ENCODE assay signal across 1 cellular context in genomic region chr21:42552407-42553336, GRCh38.
TF ChIP-seq lines count a peak whose summit lies in the region.

No MANE protein-coding gene starts in this region.

TF ChIP-seq in K562, 482 proteins besides CTCF, POLR2A, EP300 and RAD21 (continued from another document):
- TF ChIP-seq ZBTB2 (IDR thresholded peaks at IDR 0.05) (no peak), OTX1 (CRISPR knock-in tag; IDR thresholded peaks at IDR 0.05) (no peak), ESRRB (CRISPR knock-in tag; IDR thresholded peaks at IDR 0.05; ENCODE audit: borderline replicate concordance) (no peak), MAX (CRISPR knock-in tag; IDR thresholded peaks at IDR 0.05) (no peak), ZNF668 (CRISPR knock-in tag; IDR thresholded peaks at IDR 0.05) (no peak), ZNF583 (CRISPR knock-in tag; IDR thresholded peaks at IDR 0.05) (no peak), ZKSCAN3 (CRISPR knock-in tag; IDR thresholded peaks at IDR 0.05) (no peak), ZNF143 (CRISPR knock-in tag; IDR thresholded peaks at IDR 0.05) (no peak), ETV5 (CRISPR knock-in tag; IDR thresholded peaks at IDR 0.05; ENCODE audit: low read depth) (no peak), ZNF24 (IDR thresholded peaks at IDR 0.05) (peak; percentile 95), YY1 (IDR thresholded peaks at IDR 0.05; ENCODE audit: borderline replicate concordance in 1 of 3, control insufficient read depth in 1 of 3, extremely low read depth in 1 of 3, insufficient read depth in 3 of 3, insufficient read length in 1 of 3, insufficient replicate concordance in 2 of 3, low read depth in 1 of 3, low read length in 2 of 3) (no peak), CREB1 (IDR thresholded peaks at IDR 0.05) (no peak), CREB1 (CRISPR knock-in tag; IDR thresholded peaks at IDR 0.05) (no peak), BCOR (IDR thresholded peaks at IDR 0.05) (peak; percentile 75; the same call in 1 of the 2 replicates), HMG20B (CRISPR knock-in tag; IDR thresholded peaks at IDR 0.05) (no peak), MYBL2 (IDR thresholded peaks at IDR 0.05; ENCODE audit: low read depth) (no peak), MYBL2 (CRISPR knock-in tag; IDR thresholded peaks at IDR 0.05; ENCODE audit: borderline replicate concordance) (no peak), TFE3 (CRISPR knock-in tag; IDR thresholded peaks at IDR 0.05) (no peak), CC2D1A (IDR thresholded peaks at IDR 0.05) (no peak), KLF6 (CRISPR knock-in tag; IDR thresholded peaks at IDR 0.05; ENCODE audit: borderline replicate concordance) (no peak), CBX8 (IDR thresholded peaks at IDR 0.05; ENCODE audit: borderline replicate concordance, extremely low read depth, low read depth, low read length, poor library complexity, severe bottlenecking) (no peak), NFYB (IDR thresholded peaks at IDR 0.05; ENCODE audit: extremely low read depth, insufficient read length) (no peak)
- TF ChIP-seq, protein P1, sequence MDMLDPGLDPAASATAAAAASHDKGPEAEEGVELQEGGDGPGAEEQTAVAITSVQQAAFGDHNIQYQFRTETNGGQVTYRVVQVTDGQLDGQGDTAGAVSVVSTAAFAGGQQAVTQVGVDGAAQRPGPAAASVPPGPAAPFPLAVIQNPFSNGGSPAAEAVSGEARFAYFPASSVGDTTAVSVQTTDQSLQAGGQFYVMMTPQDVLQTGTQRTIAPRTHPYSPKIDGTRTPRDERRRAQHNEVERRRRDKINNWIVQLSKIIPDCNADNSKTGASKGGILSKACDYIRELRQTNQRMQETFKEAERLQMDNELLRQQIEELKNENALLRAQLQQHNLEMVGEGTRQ (CRISPR knock-in tag; IDR thresholded peaks at IDR 0.05): no peak
- TF ChIP-seq, protein P2, sequence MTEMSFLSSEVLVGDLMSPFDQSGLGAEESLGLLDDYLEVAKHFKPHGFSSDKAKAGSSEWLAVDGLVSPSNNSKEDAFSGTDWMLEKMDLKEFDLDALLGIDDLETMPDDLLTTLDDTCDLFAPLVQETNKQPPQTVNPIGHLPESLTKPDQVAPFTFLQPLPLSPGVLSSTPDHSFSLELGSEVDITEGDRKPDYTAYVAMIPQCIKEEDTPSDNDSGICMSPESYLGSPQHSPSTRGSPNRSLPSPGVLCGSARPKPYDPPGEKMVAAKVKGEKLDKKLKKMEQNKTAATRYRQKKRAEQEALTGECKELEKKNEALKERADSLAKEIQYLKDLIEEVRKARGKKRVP (CRISPR knock-in tag; IDR thresholded peaks at IDR 0.05): no peak
